In the genomic region with DNA sequence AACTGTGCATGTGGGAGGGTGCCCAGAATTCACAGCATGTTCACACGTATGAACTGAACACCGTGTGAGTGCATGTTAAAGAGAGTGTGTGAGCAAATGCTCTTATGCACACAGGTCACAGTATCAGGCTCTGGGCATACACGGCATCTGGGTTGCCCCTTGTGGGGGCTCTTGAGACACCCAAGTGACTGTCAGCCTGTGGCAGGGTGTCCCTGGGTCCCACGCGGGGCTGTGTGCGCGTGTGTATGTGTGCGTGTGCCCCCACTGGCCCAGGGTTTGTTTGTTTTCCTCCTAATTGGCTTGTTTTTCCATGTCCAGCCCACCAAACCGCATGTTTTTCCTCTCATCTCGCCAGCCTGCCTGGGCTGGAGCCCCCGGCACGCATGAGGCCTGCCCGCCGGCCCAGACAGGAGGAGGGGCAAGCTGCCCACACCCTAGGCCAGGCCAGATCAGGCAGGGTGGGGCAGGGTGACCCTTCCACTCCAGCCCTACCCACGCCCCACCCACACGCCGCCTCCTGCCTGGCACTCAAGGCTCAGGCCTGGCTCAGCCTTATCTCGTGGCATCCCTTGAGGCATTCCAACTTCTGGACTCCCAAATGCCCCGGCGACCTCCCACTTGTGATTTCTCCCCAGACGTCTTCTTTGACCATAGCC, we compare ENCODE assay signal across 1 cellular context.
TF ChIP-seq lines count a peak whose summit lies in the region.

No MANE protein-coding gene starts in this region.

TF ChIP-seq in GM23338, 12 proteins besides CTCF, POLR2A, EP300 and RAD21:
- TF ChIP-seq ZNF331 (CRISPR knock-in tag; IDR thresholded peaks at IDR 0.05; ENCODE audit: low read depth) (no peak), CREB1 (CRISPR knock-in tag; IDR thresholded peaks at IDR 0.05; ENCODE audit: low read depth) (no peak), STAT1 (IDR thresholded peaks at IDR 0.05; ENCODE audit: unreplicated experiment) (no peak), JUNB (IDR thresholded peaks at IDR 0.05; ENCODE audit: unreplicated experiment) (no peak), NANOG (IDR thresholded peaks at IDR 0.05; ENCODE audit: borderline replicate concordance) (no peak), EZH2 (IDR thresholded peaks at IDR 0.05; ENCODE audit: low read depth, unreplicated experiment) (no peak), POLR2AphosphoS5 (IDR thresholded peaks at IDR 0.05; ENCODE audit: low read depth) (no peak), EZH2phosphoT487 (IDR thresholded peaks at IDR 0.05; ENCODE audit: unreplicated experiment) (no peak), ZNF114 (CRISPR knock-in tag; IDR thresholded peaks at IDR 0.05) (no peak)
- TF ChIP-seq, protein P1, sequence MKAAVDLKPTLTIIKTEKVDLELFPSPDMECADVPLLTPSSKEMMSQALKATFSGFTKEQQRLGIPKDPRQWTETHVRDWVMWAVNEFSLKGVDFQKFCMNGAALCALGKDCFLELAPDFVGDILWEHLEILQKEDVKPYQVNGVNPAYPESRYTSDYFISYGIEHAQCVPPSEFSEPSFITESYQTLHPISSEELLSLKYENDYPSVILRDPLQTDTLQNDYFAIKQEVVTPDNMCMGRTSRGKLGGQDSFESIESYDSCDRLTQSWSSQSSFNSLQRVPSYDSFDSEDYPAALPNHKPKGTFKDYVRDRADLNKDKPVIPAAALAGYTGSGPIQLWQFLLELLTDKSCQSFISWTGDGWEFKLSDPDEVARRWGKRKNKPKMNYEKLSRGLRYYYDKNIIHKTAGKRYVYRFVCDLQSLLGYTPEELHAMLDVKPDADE (IDR thresholded peaks at IDR 0.05), result no peak
- TF ChIP-seq, protein P2, sequence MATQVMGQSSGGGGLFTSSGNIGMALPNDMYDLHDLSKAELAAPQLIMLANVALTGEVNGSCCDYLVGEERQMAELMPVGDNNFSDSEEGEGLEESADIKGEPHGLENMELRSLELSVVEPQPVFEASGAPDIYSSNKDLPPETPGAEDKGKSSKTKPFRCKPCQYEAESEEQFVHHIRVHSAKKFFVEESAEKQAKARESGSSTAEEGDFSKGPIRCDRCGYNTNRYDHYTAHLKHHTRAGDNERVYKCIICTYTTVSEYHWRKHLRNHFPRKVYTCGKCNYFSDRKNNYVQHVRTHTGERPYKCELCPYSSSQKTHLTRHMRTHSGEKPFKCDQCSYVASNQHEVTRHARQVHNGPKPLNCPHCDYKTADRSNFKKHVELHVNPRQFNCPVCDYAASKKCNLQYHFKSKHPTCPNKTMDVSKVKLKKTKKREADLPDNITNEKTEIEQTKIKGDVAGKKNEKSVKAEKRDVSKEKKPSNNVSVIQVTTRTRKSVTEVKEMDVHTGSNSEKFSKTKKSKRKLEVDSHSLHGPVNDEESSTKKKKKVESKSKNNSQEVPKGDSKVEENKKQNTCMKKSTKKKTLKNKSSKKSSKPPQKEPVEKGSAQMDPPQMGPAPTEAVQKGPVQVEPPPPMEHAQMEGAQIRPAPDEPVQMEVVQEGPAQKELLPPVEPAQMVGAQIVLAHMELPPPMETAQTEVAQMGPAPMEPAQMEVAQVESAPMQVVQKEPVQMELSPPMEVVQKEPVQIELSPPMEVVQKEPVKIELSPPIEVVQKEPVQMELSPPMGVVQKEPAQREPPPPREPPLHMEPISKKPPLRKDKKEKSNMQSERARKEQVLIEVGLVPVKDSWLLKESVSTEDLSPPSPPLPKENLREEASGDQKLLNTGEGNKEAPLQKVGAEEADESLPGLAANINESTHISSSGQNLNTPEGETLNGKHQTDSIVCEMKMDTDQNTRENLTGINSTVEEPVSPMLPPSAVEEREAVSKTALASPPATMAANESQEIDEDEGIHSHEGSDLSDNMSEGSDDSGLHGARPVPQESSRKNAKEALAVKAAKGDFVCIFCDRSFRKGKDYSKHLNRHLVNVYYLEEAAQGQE (IDR thresholded peaks at IDR 0.05; ENCODE audit: unreplicated experiment), result no peak
- TF ChIP-seq, protein P3, sequence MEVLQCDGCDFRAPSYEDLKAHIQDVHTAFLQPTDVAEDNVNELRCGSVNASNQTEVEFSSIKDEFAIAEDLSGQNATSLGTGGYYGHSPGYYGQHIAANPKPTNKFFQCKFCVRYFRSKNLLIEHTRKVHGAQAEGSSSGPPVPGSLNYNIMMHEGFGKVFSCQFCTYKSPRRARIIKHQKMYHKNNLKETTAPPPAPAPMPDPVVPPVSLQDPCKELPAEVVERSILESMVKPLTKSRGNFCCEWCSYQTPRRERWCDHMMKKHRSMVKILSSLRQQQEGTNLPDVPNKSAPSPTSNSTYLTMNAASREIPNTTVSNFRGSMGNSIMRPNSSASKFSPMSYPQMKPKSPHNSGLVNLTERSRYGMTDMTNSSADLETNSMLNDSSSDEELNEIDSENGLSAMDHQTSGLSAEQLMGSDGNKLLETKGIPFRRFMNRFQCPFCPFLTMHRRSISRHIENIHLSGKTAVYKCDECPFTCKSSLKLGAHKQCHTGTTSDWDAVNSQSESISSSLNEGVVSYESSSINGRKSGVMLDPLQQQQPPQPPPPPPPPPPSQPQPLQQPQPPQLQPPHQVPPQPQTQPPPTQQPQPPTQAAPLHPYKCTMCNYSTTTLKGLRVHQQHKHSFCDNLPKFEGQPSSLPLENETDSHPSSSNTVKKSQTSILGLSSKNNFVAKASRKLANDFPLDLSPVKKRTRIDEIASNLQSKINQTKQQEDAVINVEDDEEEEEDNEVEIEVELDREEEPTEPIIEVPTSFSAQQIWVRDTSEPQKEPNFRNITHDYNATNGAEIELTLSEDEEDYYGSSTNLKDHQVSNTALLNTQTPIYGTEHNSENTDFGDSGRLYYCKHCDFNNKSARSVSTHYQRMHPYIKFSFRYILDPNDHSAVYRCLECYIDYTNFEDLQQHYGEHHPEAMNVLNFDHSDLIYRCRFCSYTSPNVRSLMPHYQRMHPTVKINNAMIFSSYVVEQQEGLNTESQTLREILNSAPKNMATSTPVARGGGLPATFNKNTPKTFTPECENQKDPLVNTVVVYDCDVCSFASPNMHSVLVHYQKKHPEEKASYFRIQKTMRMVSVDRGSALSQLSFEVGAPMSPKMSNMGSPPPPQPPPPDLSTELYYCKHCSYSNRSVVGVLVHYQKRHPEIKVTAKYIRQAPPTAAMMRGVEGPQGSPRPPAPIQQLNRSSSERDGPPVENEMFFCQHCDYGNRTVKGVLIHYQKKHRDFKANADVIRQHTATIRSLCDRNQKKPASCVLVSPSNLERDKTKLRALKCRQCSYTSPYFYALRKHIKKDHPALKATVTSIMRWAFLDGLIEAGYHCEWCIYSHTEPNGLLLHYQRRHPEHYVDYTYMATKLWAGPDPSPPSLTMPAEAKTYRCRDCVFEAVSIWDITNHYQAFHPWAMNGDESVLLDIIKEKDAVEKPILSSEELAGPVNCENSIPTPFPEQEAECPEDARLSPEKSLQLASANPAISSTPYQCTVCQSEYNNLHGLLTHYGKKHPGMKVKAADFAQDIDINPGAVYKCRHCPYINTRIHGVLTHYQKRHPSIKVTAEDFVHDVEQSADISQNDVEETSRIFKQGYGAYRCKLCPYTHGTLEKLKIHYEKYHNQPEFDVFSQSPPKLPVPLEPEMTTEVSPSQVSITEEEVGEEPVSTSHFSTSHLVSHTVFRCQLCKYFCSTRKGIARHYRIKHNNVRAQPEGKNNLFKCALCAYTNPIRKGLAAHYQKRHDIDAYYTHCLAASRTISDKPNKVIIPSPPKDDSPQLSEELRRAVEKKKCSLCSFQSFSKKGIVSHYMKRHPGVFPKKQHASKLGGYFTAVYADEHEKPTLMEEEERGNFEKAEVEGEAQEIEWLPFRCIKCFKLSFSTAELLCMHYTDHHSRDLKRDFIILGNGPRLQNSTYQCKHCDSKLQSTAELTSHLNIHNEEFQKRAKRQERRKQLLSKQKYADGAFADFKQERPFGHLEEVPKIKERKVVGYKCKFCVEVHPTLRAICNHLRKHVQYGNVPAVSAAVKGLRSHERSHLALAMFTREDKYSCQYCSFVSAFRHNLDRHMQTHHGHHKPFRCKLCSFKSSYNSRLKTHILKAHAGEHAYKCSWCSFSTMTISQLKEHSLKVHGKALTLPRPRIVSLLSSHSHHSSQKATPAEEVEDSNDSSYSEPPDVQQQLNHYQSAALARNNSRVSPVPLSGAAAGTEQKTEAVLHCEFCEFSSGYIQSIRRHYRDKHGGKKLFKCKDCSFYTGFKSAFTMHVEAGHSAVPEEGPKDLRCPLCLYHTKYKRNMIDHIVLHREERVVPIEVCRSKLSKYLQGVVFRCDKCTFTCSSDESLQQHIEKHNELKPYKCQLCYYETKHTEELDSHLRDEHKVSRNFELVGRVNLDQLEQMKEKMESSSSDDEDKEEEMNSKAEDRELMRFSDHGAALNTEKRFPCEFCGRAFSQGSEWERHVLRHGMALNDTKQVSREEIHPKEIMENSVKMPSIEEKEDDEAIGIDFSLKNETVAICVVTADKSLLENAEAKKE (CRISPR knock-in tag; IDR thresholded peaks at IDR 0.05), result no peak
